Comparison of ENCODE assay signal across 11 cellular contexts in genomic region chr2:128280901-128281321, GRCh38. TPM values are rescaled to one million over a fixed set of nuclear protein-coding genes. Genes with fewer than 3 reads are reported as not detected.
DNase-seq lines count a peak whose midpoint lies in the region; ATAC-seq and TF ChIP-seq lines count a peak whose summit lies in the region.
"Had no signal": no experiment of that assay in that cellular context is flagged by ENCODE, and none has a peak within 500 bp of the region (broad histone marks: within the 10 kb centered on the region; RNA-seq: fewer than 3 reads in every experiment).

No MANE protein-coding gene starts in this region.

- no peaks in the 10 kb centered on the region for H3K27me3 ChIP-seq in lower lobe of right lung (ENCODE audit: low read depth)

- H3K36me3 Mint-ChIP-seq in chondrocyte (ENCODE audit: low read depth): peaks cover 3% of the 10 kb centered on the region

- intact Hi-C loops in lower lobe of right lung (cut with DNase I): no loop called here

- H3K4me1 Mint-ChIP-seq in chondrocyte (ENCODE audit: low read depth): peaks cover 6% of the 10 kb centered on the region

- H3K36me3 ChIP-seq in lower lobe of right lung: peaks cover 4% of the 10 kb centered on the region

- TF ChIP-seq CTCF in chondrocyte (IDR thresholded peaks at IDR 0.05): no peak
- TF ChIP-seq CTCF in lower lobe of right lung (IDR thresholded peaks at IDR 0.05): no peak

- peak overlapping the region; percentile 24 for H3K27ac ChIP-seq in lower lobe of right lung
- H3K27ac ChIP-seq in substantia nigra (ENCODE audit: low read depth, low read length, poor library complexity, severe bottlenecking): peak overlapping the region; percentile 52
- H3K27ac ChIP-seq: 22Rv1 had no signal

- H3K27me3 Mint-ChIP-seq in chondrocyte (ENCODE audit: low read depth): no peaks in the 10 kb centered on the region

- no peaks in the 10 kb centered on the region for H3K9me3 ChIP-seq in lower lobe of right lung

- H3K4me3 Mint-ChIP-seq in chondrocyte (ENCODE audit: unreplicated experiment): no peak overlapping the region

- H3K4me1 ChIP-seq in lower lobe of right lung: peaks cover 33% of the 10 kb centered on the region

- DNase-seq in DMS 273 (lab: John Stamatoyannopoulos, UW; ENCODE audit: unreplicated experiment): peak; percentile 59
- DNase-seq in DMS 273 treated with DMSO at 0.1 percent for 48 hours (lab: John Stamatoyannopoulos, UW): no peak
- peak; percentile 81 for DNase-seq in chondrocyte (ENCODE audit: low spot score)
- peak; percentile 51 for DNase-seq in lower lobe of right lung
- DNase-seq in substantia nigra (lab: John Stamatoyannopoulos, UW): peak in 18 of 49 donors; percentile 30 to 64 (median 52)
- DNase-seq in GOT3 (lab: John Stamatoyannopoulos, UW): no peak
- DNase-seq in stimulated activated CD4-positive, alpha-beta T cell treated with anti-CD3 and anti-CD28 coated beads, Interleukin-2, amount 100 ng/mL, for 48 hours: no peak
- DNase-seq: DMS79 treated with DMSO at 0.1 percent for 48 hours, NCI-H1694 treated with DMSO at 0.1 percent for 48 hours had no signal

- no peak overlapping the region for H3K4me3 ChIP-seq in lower lobe of right lung

- ATAC-seq in lower lobe of right lung: peak; percentile 18 to 19
- ATAC-seq in GM19023 (IDR thresholded peaks at IDR 0.05; ENCODE audit: unreplicated experiment): no peak

- no peaks in the 10 kb centered on the region for H3K9me3 Mint-ChIP-seq in chondrocyte (ENCODE audit: low read depth)

- no peak overlapping the region for H3K27ac Mint-ChIP-seq in chondrocyte (ENCODE audit: unreplicated experiment)

RNA-seq across cellular contexts. Expression of gene HS6ST1, which starts 37.8 kb away (rescaled TPM):
- 30.0 to 39.2 TPM (median 33.1 TPM) in 3 replicates for total RNA-seq in chondrocyte
- 26.3 TPM for total RNA-seq in lower lobe of right lung

Comparison
In these comparisons a context has a peak if more than half of its experiments do, and no peak if none do; other contexts are left out.
1. DNase-seq: peak in DMS 273 (single experiment), chondrocyte (single experiment) and lower lobe of right lung (single experiment); none in DMS 273 treated with DMSO at 0.1 percent for 48 hours (single experiment), GOT3 (single experiment) and stimulated activated CD4-positive, alpha-beta T cell treated with anti-CD3 and anti-CD28 coated beads, Interleukin-2, amount 100 ng/mL, for 48 hours (0 of 2).